Comparison of ENCODE assay signal across 1 cellular context in the genomic region with DNA sequence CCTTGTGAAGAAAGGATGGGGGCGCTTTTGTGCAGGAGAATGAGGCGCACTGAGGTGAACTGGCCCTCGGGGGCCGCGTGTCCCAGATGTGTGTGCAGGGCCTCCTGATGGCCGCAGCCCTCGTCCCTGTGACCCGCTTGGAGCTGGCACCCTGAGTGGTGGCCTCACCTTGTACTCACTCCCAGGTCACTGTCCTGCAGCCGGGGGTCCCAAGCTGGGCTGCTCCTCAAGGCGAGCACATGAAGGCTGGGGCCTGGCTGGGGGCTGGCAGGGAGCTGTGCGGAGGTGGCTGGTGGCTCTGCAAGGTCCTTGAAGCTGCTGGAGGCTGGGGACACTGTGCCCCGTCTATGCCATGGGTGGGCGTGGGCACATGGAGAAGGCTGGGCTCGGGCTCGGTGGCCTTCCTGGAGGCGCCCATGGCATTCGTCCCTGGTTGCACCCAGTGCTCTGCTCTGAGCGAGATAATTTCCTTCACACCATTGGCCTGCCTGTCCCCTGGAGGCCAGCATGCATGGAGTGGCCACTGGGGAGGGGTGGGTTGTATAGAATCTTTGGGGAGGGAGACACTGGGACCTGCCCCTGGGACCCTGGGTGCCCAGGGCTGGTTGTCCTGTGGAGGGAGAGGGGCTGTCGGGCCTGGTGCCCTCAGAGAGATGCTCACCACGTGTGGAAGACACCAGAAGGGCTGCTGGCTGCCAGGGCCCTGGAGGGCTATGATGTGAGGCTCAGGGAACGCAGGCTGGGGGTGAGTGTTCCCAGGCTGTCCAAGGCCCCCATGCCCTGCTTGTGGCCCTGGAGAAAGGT.
TF ChIP-seq lines count a peak whose summit lies in the region.

No MANE protein-coding gene starts in this region.

TF ChIP-seq in SK-N-SH treated with all-trans-retinoic acid at 6 μM for 48 hours, 23 proteins besides CTCF, POLR2A, EP300 and RAD21 (continued from another document):
- TF ChIP-seq, protein P1, sequence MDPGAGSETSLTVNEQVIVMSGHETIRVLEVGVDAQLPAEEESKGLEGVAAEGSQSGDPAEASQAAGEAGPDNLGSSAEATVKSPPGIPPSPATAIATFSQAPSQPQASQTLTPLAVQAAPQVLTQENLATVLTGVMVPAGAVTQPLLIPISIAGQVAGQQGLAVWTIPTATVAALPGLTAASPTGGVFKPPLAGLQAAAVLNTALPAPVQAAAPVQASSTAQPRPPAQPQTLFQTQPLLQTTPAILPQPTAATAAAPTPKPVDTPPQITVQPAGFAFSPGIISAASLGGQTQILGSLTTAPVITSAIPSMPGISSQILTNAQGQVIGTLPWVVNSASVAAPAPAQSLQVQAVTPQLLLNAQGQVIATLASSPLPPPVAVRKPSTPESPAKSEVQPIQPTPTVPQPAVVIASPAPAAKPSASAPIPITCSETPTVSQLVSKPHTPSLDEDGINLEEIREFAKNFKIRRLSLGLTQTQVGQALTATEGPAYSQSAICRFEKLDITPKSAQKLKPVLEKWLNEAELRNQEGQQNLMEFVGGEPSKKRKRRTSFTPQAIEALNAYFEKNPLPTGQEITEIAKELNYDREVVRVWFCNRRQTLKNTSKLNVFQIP (CRISPR knock-in tag; IDR thresholded peaks at IDR 0.05; ENCODE audit: borderline replicate concordance, low read depth), result no peak
- TF ChIP-seq TOX (CRISPR knock-in tag; IDR thresholded peaks at IDR 0.05; ENCODE audit: borderline replicate concordance) (no peak), ESRRG (CRISPR knock-in tag; IDR thresholded peaks at IDR 0.05) (no peak), OSR1 (CRISPR knock-in tag; IDR thresholded peaks at IDR 0.05) (no peak)
